Comparison of ENCODE assay signal across 8 cellular contexts in the genomic region with DNA sequence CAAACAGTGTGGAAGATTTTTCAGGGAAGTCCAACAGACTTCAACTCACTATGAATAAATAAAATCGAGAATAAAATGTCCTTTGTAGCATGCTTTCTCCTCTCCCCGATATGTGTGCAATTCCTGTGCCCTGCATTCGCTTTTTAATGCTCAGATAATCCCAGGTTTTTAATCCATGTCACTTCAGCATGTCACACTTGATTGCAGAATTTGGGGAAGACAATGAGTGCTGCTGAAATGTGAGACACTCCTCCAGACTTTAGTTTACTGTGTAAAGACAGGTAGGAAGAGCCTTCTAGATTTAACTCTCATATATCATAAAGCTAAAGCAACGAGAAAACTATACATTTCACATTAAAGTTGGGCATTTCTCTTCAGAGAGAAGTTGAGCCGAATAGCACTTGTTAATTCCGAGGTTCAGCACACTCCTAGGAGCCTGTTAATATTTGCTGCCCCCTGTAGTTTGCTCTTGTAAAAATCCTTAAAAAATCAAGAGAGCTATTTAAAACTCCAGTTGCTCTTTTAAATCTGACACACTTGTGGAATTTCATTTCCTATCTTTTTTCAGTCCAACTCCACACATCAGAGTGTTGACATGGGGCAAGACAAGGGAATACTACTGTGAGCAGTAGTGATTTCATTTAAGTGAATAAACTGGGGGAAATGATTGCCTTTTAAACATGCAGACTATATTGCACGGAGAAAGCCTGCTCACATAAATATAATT.
DNase-seq lines count a peak whose midpoint lies in the region; TF ChIP-seq lines count a peak whose summit lies in the region.

No MANE protein-coding gene starts in this region.

- H3K27me3 Mint-ChIP-seq in progenitor cell of endocrine pancreas, result peaks cover 3% of the 10 kb centered on the region
- H3K27me3 Mint-ChIP-seq in activated CD4-positive, alpha-beta T cell treated with anti-CD3 and anti-CD28 coated beads, Interleukin-2, amount 10 ng/mL, durations not matched to agents 24 days and 14 days, result no peaks in the 10 kb centered on the region

- H3K4me1 Mint-ChIP-seq in progenitor cell of endocrine pancreas (ENCODE audit: low read depth), result peaks cover 3% of the 10 kb centered on the region
- H3K4me1 Mint-ChIP-seq in activated CD4-positive, alpha-beta T cell treated with anti-CD3 and anti-CD28 coated beads, Interleukin-2, amount 10 ng/mL, durations not matched to agents 24 days and 14 days, result no peaks in the 10 kb centered on the region

- H3K4me3 ChIP-seq in fibroblast of villous mesenchyme (ENCODE audit: low read depth, low read length), result no peak overlapping the region

- H3K4me3 Mint-ChIP-seq in progenitor cell of endocrine pancreas (ENCODE audit: low read depth), result no peak overlapping the region
- no peak overlapping the region for H3K4me3 Mint-ChIP-seq in activated CD4-positive, alpha-beta T cell treated with anti-CD3 and anti-CD28 coated beads, Interleukin-2, amount 10 ng/mL, durations not matched to agents 24 days and 14 days

- DNase-seq in COLO829 (ENCODE audit: low spot score) (peak; percentile 7), KG1 (lab: John Stamatoyannopoulos, UW) (peak; percentile 8), RPMI8226 (peak; percentile 33), fibroblast of villous mesenchyme (ENCODE audit: low read depth) (peak; percentile 56), progenitor cell of endocrine pancreas (ENCODE audit: low spot score, unreplicated experiment) (no peak)
- no peak for DNase-seq in activated CD4-positive, alpha-beta T cell treated with anti-CD3 and anti-CD28 coated beads, Interleukin-2, amount 10 ng/mL, durations not matched to agents 24 days and 14 days
- DNase-seq in activated naive CD4-positive, alpha-beta T cell (lab: John Stamatoyannopoulos, UW), result no peak
- no peak for DNase-seq in activated T-cell treated with anti-CD3 and anti-CD28 coated beads, Interleukin-2, amount 50 U/mL, for 1 hour

- H3K36me3 Mint-ChIP-seq in progenitor cell of endocrine pancreas (ENCODE audit: insufficient read depth), result no peaks in the 10 kb centered on the region
- H3K36me3 Mint-ChIP-seq in activated CD4-positive, alpha-beta T cell treated with anti-CD3 and anti-CD28 coated beads, Interleukin-2, amount 10 ng/mL, durations not matched to agents 24 days and 14 days (ENCODE audit: low read depth), result no peaks in the 10 kb centered on the region

- no peak overlapping the region for H3K27ac Mint-ChIP-seq in progenitor cell of endocrine pancreas
- no peak overlapping the region for H3K27ac Mint-ChIP-seq in activated CD4-positive, alpha-beta T cell treated with anti-CD3 and anti-CD28 coated beads, Interleukin-2, amount 10 ng/mL, durations not matched to agents 24 days and 14 days

- TF ChIP-seq CTCF in fibroblast of villous mesenchyme (IDR thresholded peaks at IDR 0.05; ENCODE audit: insufficient read depth, low read depth, low read length) (peak; percentile 55), progenitor cell of endocrine pancreas (IDR thresholded peaks at IDR 0.05; ENCODE audit: unreplicated experiment) (peak; percentile 75)

- intact Hi-C loops in activated CD4-positive, alpha-beta T cell treated with anti-CD3 and anti-CD28 coated beads, Interleukin-2, amount 10 ng/mL, durations not matched to agents 24 days and 14 days (cut with micrococcal nuclease), result no loop called here

- H3K9me3 Mint-ChIP-seq in progenitor cell of endocrine pancreas (ENCODE audit: low read depth), result no peaks in the 10 kb centered on the region
- no peaks in the 10 kb centered on the region for H3K9me3 Mint-ChIP-seq in activated CD4-positive, alpha-beta T cell treated with anti-CD3 and anti-CD28 coated beads, Interleukin-2, amount 10 ng/mL, durations not matched to agents 24 days and 14 days

Comparison
In these comparisons a context has a peak if more than half of its experiments do, and no peak if none do; other contexts are left out.
1. DNase-seq: peak in COLO829 (single experiment), KG1 (single experiment), RPMI8226 (single experiment) and fibroblast of villous mesenchyme (single experiment); none in progenitor cell of endocrine pancreas (single experiment), activated CD4-positive, alpha-beta T cell treated with anti-CD3 and anti-CD28 coated beads, Interleukin-2, amount 10 ng/mL, durations not matched to agents 24 days and 14 days (single experiment), activated naive CD4-positive, alpha-beta T cell (0 of 4) and activated T-cell treated with anti-CD3 and anti-CD28 coated beads, Interleukin-2, amount 50 U/mL, for 1 hour (single experiment).